32 cellular contexts compared by ENCODE assay signal in genomic region chr12:52647601-52648000, GRCh38. TPM values are rescaled to one million over a fixed set of nuclear protein-coding genes. Genes with fewer than 3 reads are reported as not detected.
DNase-seq lines count a peak whose midpoint lies in the region.
"Had no signal": no experiment of that assay in that cellular context is flagged by ENCODE, and none has a peak within 500 bp of the region (broad histone marks: within the 10 kb centered on the region; RNA-seq: fewer than 3 reads in every experiment).

No MANE protein-coding gene starts in this region.

- intact Hi-C loops in activated CD4-positive, alpha-beta memory T cell treated with anti-CD3 and anti-CD28 coated beads for 36 hours (cut with micrococcal nuclease): loop anchor here (10.0 kb wide), 1 partner anchor 63 kb away; no protein-coding TSS in a partner anchor

- no peak for DNase-seq in activated CD4-positive, alpha-beta memory T cell treated with anti-CD3 and anti-CD28 coated beads, Interleukin-2, amount 10 ng/mL, durations not matched to agents 7 days and 5 days
- DNase-seq in activated CD4-positive, alpha-beta memory T cell treated with anti-CD3 and anti-CD28 coated beads for 36 hours: no peak
- DNase-seq in D341Med (ENCODE audit: low spot score) (peak; percentile 9), immature natural killer cell (no peak), GOT3 (lab: John Stamatoyannopoulos, UW) (no peak), SIG-M5 (lab: John Stamatoyannopoulos, UW) (no peak)
- DNase-seq: activated CD4-positive, CD25-positive, alpha-beta regulatory T cell treated with anti-CD3 and anti-CD28 coated beads, Interleukin-2, amount 50 U/mL, for 72 hours; activated CD8-positive, alpha-beta memory T cell treated with anti-CD3 and anti-CD28 coated beads, Interleukin-2, amount 10 ng/mL, durations not matched to agents 7 days and 5 days; activated naive CD4-positive, alpha-beta T cell treated with anti-CD3 and anti-CD28 coated beads for 36 hours; activated T-cell treated with anti-CD3 and anti-CD28 coated beads, Interleukin-2, amount 50 U/mL, for 72 hours; dermis blood vessel endothelial cell; DMS79; GDM1; hippocampal formation; NCI-H1048; NCI-H1694 treated with DMSO at 0.1 percent for 48 hours; RPMI8226; stimulated activated CD4-positive, alpha-beta T cell treated with anti-CD3 and anti-CD28 coated beads, Interleukin-12 subunit alpha, Interleukin-12 subunit beta, amount 100 ng/mL, for 4 hours; stimulated activated CD4-positive, alpha-beta T cell treated with anti-CD3 and anti-CD28 coated beads, Interleukin-4, amount 100 ng/mL, for 1 hour; trophoblast cell had no signal

- peaks cover 3% of the 10 kb centered on the region for H3K9me3 Mint-ChIP-seq in activated CD4-positive, alpha-beta memory T cell treated with anti-CD3 and anti-CD28 coated beads, Interleukin-2, amount 10 ng/mL, durations not matched to agents 7 days and 5 days
- no peaks in the 10 kb centered on the region for H3K9me3 Mint-ChIP-seq in activated CD4-positive, alpha-beta memory T cell treated with anti-CD3 and anti-CD28 coated beads for 36 hours
- H3K9me3 Mint-ChIP-seq in immature natural killer cell: peaks cover 0 to 2% (median 0%) of the 10 kb centered on the region in 6 donors
- H3K9me3 Mint-ChIP-seq: activated naive CD4-positive, alpha-beta T cell treated with anti-CD3 and anti-CD28 coated beads for 36 hours; activated T-cell treated with anti-CD3 and anti-CD28 coated beads, Interleukin-2, amount 50 U/mL, for 72 hours; memory B cell; stimulated activated effector memory CD8-positive, alpha-beta T cell treated with anti-CD3 and anti-CD28 coated beads, Interleukin-12 subunit alpha, Interleukin-12 subunit beta, amount 100 ng/mL, for 72 hours had no signal

- POLR2A ChIA-PET in activated CD4-positive, alpha-beta memory T cell treated with anti-CD3 and anti-CD28 coated beads, Interleukin-2, amount 10 ng/mL, durations not matched to agents 7 days and 5 days (lab: Charles Lee): no interaction called here
- POLR2A ChIA-PET in activated CD4-positive, alpha-beta memory T cell treated with anti-CD3 and anti-CD28 coated beads for 36 hours (lab: Charles Lee): no interaction called here

- H3K36me3 Mint-ChIP-seq in activated CD4-positive, alpha-beta memory T cell treated with anti-CD3 and anti-CD28 coated beads, Interleukin-2, amount 10 ng/mL, durations not matched to agents 7 days and 5 days (ENCODE audit: low read depth): peaks cover 10% of the 10 kb centered on the region
- no peaks in the 10 kb centered on the region for H3K36me3 Mint-ChIP-seq in activated CD4-positive, alpha-beta memory T cell treated with anti-CD3 and anti-CD28 coated beads for 36 hours
- H3K36me3 Mint-ChIP-seq in immature natural killer cell: peaks cover 0 to 10% (median 3%) of the 10 kb centered on the region in 3 donors
- H3K36me3 Mint-ChIP-seq: IgD-negative memory B cell; memory B cell; stimulated activated effector memory CD8-positive, alpha-beta T cell treated with anti-CD3 and anti-CD28 coated beads, Interleukin-12 subunit alpha, Interleukin-12 subunit beta, amount 100 ng/mL, for 72 hours had no signal

- H3K27ac Mint-ChIP-seq in activated CD4-positive, alpha-beta memory T cell treated with anti-CD3 and anti-CD28 coated beads, Interleukin-2, amount 10 ng/mL, durations not matched to agents 7 days and 5 days: peak overlapping the region; percentile 32
- no peak overlapping the region for H3K27ac Mint-ChIP-seq in activated CD4-positive, alpha-beta memory T cell treated with anti-CD3 and anti-CD28 coated beads for 36 hours
- peak overlapping the region; percentile 58 to 100 (median 99) for H3K27ac Mint-ChIP-seq in immature natural killer cell
- H3K27ac Mint-ChIP-seq: activated naive CD4-positive, alpha-beta T cell treated with anti-CD3 and anti-CD28 coated beads for 36 hours; activated T-cell treated with anti-CD3 and anti-CD28 coated beads, Interleukin-2, amount 50 U/mL, for 72 hours; IgD-negative memory B cell; memory B cell; progenitor cell of endocrine pancreas; stimulated activated effector memory CD8-positive, alpha-beta T cell treated with anti-CD3 and anti-CD28 coated beads, Interleukin-12 subunit alpha, Interleukin-12 subunit beta, amount 100 ng/mL, for 72 hours had no signal

- H3K4me3 Mint-ChIP-seq in activated CD4-positive, alpha-beta memory T cell treated with anti-CD3 and anti-CD28 coated beads, Interleukin-2, amount 10 ng/mL, durations not matched to agents 7 days and 5 days: no peak overlapping the region
- H3K4me3 Mint-ChIP-seq in activated CD4-positive, alpha-beta memory T cell treated with anti-CD3 and anti-CD28 coated beads for 36 hours: no peak overlapping the region
- H3K4me3 Mint-ChIP-seq in immature natural killer cell: peak overlapping the region in 3 of 5 donors; percentile 47 to 92 (median 51)
- H3K4me3 Mint-ChIP-seq: activated CD8-positive, alpha-beta memory T cell treated with anti-CD3 and anti-CD28 coated beads, Interleukin-2, amount 10 ng/mL, durations not matched to agents 7 days and 5 days; activated naive CD4-positive, alpha-beta T cell treated with anti-CD3 and anti-CD28 coated beads for 36 hours; activated T-cell treated with anti-CD3 and anti-CD28 coated beads, Interleukin-2, amount 50 U/mL, for 72 hours; IgD-negative memory B cell; memory B cell; stimulated activated effector memory CD8-positive, alpha-beta T cell treated with anti-CD3 and anti-CD28 coated beads, Interleukin-12 subunit alpha, Interleukin-12 subunit beta, amount 100 ng/mL, for 72 hours had no signal

- H3K4me1 Mint-ChIP-seq in activated CD4-positive, alpha-beta memory T cell treated with anti-CD3 and anti-CD28 coated beads, Interleukin-2, amount 10 ng/mL, durations not matched to agents 7 days and 5 days: peaks cover 46% of the 10 kb centered on the region
- H3K4me1 Mint-ChIP-seq in activated CD4-positive, alpha-beta memory T cell treated with anti-CD3 and anti-CD28 coated beads for 36 hours (ENCODE audit: low read depth): peaks cover 44% of the 10 kb centered on the region
- H3K4me1 Mint-ChIP-seq in immature natural killer cell: peaks cover 60 to 81% of the 10 kb centered on the region in 2 donors
- H3K4me1 Mint-ChIP-seq: memory B cell had no signal

- H3K27me3 Mint-ChIP-seq in activated CD4-positive, alpha-beta memory T cell treated with anti-CD3 and anti-CD28 coated beads, Interleukin-2, amount 10 ng/mL, durations not matched to agents 7 days and 5 days: peaks cover 12% of the 10 kb centered on the region
- H3K27me3 Mint-ChIP-seq in activated CD4-positive, alpha-beta memory T cell treated with anti-CD3 and anti-CD28 coated beads for 36 hours: no peaks in the 10 kb centered on the region
- H3K27me3 Mint-ChIP-seq in immature natural killer cell (ENCODE audit: low read depth in 3 of 3): peaks cover 8 to 13% (median 10%) of the 10 kb centered on the region in 3 donors

- CTCF ChIA-PET in activated CD4-positive, alpha-beta memory T cell treated with anti-CD3 and anti-CD28 coated beads, Interleukin-2, amount 10 ng/mL, durations not matched to agents 7 days and 5 days (lab: Charles Lee): no interaction called here
- CTCF ChIA-PET in activated CD4-positive, alpha-beta memory T cell treated with anti-CD3 and anti-CD28 coated beads for 36 hours (lab: Charles Lee): interaction anchor here (0.6 kb wide), 1 partner anchor 61 kb away, joined by 3 read pairs; no protein-coding TSS in a partner anchor

RNA-seq across cellular contexts. Expression of gene KRT2, which starts 4.4 kb away (rescaled TPM):
- not detected for total RNA-seq in activated CD4-positive, alpha-beta memory T cell treated with anti-CD3 and anti-CD28 coated beads, Interleukin-2, amount 10 ng/mL, durations not matched to agents 7 days and 5 days
- not detected for total RNA-seq in activated CD4-positive, alpha-beta memory T cell treated with anti-CD3 and anti-CD28 coated beads for 36 hours
- polyA plus RNA-seq in immature natural killer cell: 1 to 10 TPM in 1 of 3 donors, under 1 TPM in 2; 0.51 to 1.3 (median 0.61) TPM
- total RNA-seq: activated CD8-positive, alpha-beta memory T cell treated with anti-CD3 and anti-CD28 coated beads, Interleukin-2, amount 10 ng/mL, durations not matched to agents 7 days and 5 days; activated naive CD4-positive, alpha-beta T cell treated with anti-CD3 and anti-CD28 coated beads for 36 hours; activated T-cell treated with anti-CD3 and anti-CD28 coated beads, Interleukin-2, amount 50 U/mL, for 72 hours; ascending aorta; cardiac septum; dermis blood vessel endothelial cell; fibroblast of lung; gastroesophageal sphincter; NCI-H460; progenitor cell of endocrine pancreas; sciatic nerve; subcutaneous adipose tissue had no signal
- polyA plus RNA-seq: fibroblast of lung, IgD-negative memory B cell had no signal

RNA-seq across cellular contexts. Expression of gene KRT73, which starts 29.2 kb away (rescaled TPM):
- total RNA-seq in activated CD4-positive, alpha-beta memory T cell treated with anti-CD3 and anti-CD28 coated beads, Interleukin-2, amount 10 ng/mL, durations not matched to agents 7 days and 5 days: not detected
- total RNA-seq in activated CD4-positive, alpha-beta memory T cell treated with anti-CD3 and anti-CD28 coated beads for 36 hours: under 1 TPM in 1 of 2 experiments, not detected in 1; 0.19 TPM
- 1 to 10 TPM in 1 of 3 donors, under 1 TPM in 1, not detected in 1; 0.82 to 3.3 TPM for polyA plus RNA-seq in immature natural killer cell
- total RNA-seq: activated CD8-positive, alpha-beta memory T cell treated with anti-CD3 and anti-CD28 coated beads, Interleukin-2, amount 10 ng/mL, durations not matched to agents 7 days and 5 days; ascending aorta; cardiac septum; dermis blood vessel endothelial cell; fibroblast of lung; gastroesophageal sphincter; NCI-H460; progenitor cell of endocrine pancreas; sciatic nerve; subcutaneous adipose tissue had no signal
- polyA plus RNA-seq: fibroblast of lung, IgD-negative memory B cell had no signal

RNA-seq across cellular contexts. Expression of gene KRT1, which starts 32.6 kb away (rescaled TPM):
- total RNA-seq in activated CD4-positive, alpha-beta memory T cell treated with anti-CD3 and anti-CD28 coated beads, Interleukin-2, amount 10 ng/mL, durations not matched to agents 7 days and 5 days: under 1 TPM; 0.13 to 0.30 TPM
- not detected for total RNA-seq in activated CD4-positive, alpha-beta memory T cell treated with anti-CD3 and anti-CD28 coated beads for 36 hours
- polyA plus RNA-seq in immature natural killer cell: not detected
- total RNA-seq: activated CD8-positive, alpha-beta memory T cell treated with anti-CD3 and anti-CD28 coated beads, Interleukin-2, amount 10 ng/mL, durations not matched to agents 7 days and 5 days; activated naive CD4-positive, alpha-beta T cell treated with anti-CD3 and anti-CD28 coated beads for 36 hours; activated T-cell treated with anti-CD3 and anti-CD28 coated beads, Interleukin-2, amount 50 U/mL, for 72 hours; ascending aorta; cardiac septum; dermis blood vessel endothelial cell; fibroblast of lung; gastroesophageal sphincter; NCI-H460; progenitor cell of endocrine pancreas had no signal
- polyA plus RNA-seq: fibroblast of lung had no signal

RNA-seq across cellular contexts. Expression of gene KRT72, which starts 46.3 kb away (rescaled TPM):
- not detected for total RNA-seq in activated CD4-positive, alpha-beta memory T cell treated with anti-CD3 and anti-CD28 coated beads, Interleukin-2, amount 10 ng/mL, durations not matched to agents 7 days and 5 days
- total RNA-seq in activated CD4-positive, alpha-beta memory T cell treated with anti-CD3 and anti-CD28 coated beads for 36 hours: under 1 TPM in 1 of 2 experiments, not detected in 1; 0.17 TPM
- under 1 TPM in 2 of 3 donors, not detected in 1; 0.34 to 0.93 TPM for polyA plus RNA-seq in immature natural killer cell
- total RNA-seq: ascending aorta, cardiac septum, dermis blood vessel endothelial cell, fibroblast of lung, gastroesophageal sphincter, NCI-H460, progenitor cell of endocrine pancreas, subcutaneous adipose tissue had no signal
- polyA plus RNA-seq: fibroblast of lung, IgD-negative memory B cell had no signal

RNA-seq across cellular contexts. Expression of gene KRT77, which starts 55.7 kb away (rescaled TPM):
- not detected for total RNA-seq in activated CD4-positive, alpha-beta memory T cell treated with anti-CD3 and anti-CD28 coated beads, Interleukin-2, amount 10 ng/mL, durations not matched to agents 7 days and 5 days
- total RNA-seq in activated CD4-positive, alpha-beta memory T cell treated with anti-CD3 and anti-CD28 coated beads for 36 hours: not detected
- not detected for polyA plus RNA-seq in immature natural killer cell
- total RNA-seq: activated CD8-positive, alpha-beta memory T cell treated with anti-CD3 and anti-CD28 coated beads, Interleukin-2, amount 10 ng/mL, durations not matched to agents 7 days and 5 days; activated naive CD4-positive, alpha-beta T cell treated with anti-CD3 and anti-CD28 coated beads for 36 hours; activated T-cell treated with anti-CD3 and anti-CD28 coated beads, Interleukin-2, amount 50 U/mL, for 72 hours; ascending aorta; cardiac septum; dermis blood vessel endothelial cell; fibroblast of lung; gastroesophageal sphincter; NCI-H460; progenitor cell of endocrine pancreas; sciatic nerve; T-helper 1 cell treated with Interleukin-12 subunit alpha and Interleukin-12 subunit beta and Interleukin-4 antibody, amounts not matched to agents 30 ng/mL and 1 ng/mL, for 36 hours had no signal
- polyA plus RNA-seq: fibroblast of lung, IgD-negative memory B cell had no signal

Comparison
In these comparisons a context has a peak if more than half of its experiments do, and no peak if none do; other contexts are left out.
1. H3K4me3 Mint-ChIP-seq: peak in immature natural killer cell (3 of 5); none in activated CD4-positive, alpha-beta memory T cell treated with anti-CD3 and anti-CD28 coated beads, Interleukin-2, amount 10 ng/mL, durations not matched to agents 7 days and 5 days (single experiment) and activated CD4-positive, alpha-beta memory T cell treated with anti-CD3 and anti-CD28 coated beads for 36 hours (single experiment).